ENCODE assay signal across 18 cellular contexts in genomic region chr5:43104102-43104501, GRCh38. TPM values are rescaled to one million over a fixed set of nuclear protein-coding genes. Genes with fewer than 3 reads are reported as not detected.
DNase-seq lines count a peak whose midpoint lies in the region; ATAC-seq and TF ChIP-seq lines count a peak whose summit lies in the region.
"Had no signal": no experiment of that assay in that cellular context is flagged by ENCODE, and none has a peak within 500 bp of the region (broad histone marks: within the 10 kb centered on the region; RNA-seq: fewer than 3 reads in every experiment).

No MANE protein-coding gene starts in this region.

- H3K9me3 Mint-ChIP-seq in activated CD4-positive, alpha-beta T cell treated with anti-CD3 and anti-CD28 coated beads, Interleukin-2, amount 10 ng/mL, durations not matched to agents 7 days and 5 days, result no peaks in the 10 kb centered on the region
- H3K9me3 Mint-ChIP-seq in activated CD8-positive, alpha-beta T cell treated with anti-CD3 and anti-CD28 coated beads for 36 hours, result no peaks in the 10 kb centered on the region
- H3K9me3 Mint-ChIP-seq in neural crest cell, result no peaks in the 10 kb centered on the region
- H3K9me3 Mint-ChIP-seq: stimulated activated naive B cell treated with anti-CD40 and anti-IgM and Interleukin-4, amounts not matched to agents 10 μg/mL and 1 μg/mL and 100 μg/mL, for 72 hours had no signal

- peak overlapping the region; percentile 73; the same call in 1 of the 2 replicates for H3K4ac ChIP-seq in IMR-90 (ENCODE audit: low read depth, low read length)

- 100% methylated on average over 1 of the region's 4 CpGs; no CpG with 5 or more reads in 1 of the 2 experiments for WGBS in IMR-90 (ENCODE audit: extremely low coverage in 2 of 2, insufficient read length in 1 of 2), 2 experiments

- BruUV-seq in IMR-90 (replicated peaks; lab: Mats Ljungman, UMichigan), result no TSS peak

- no peaks in the 10 kb centered on the region for H3K9me3 ChIP-seq in IMR-90 (ENCODE audit: control insufficient read depth, insufficient read depth, low read length)
- H3K9me3 ChIP-seq: colonic mucosa, gastrocnemius medialis, left ventricle myocardium inferior, upper lobe of right lung had no signal

- no peak overlapping the region for H3K9ac ChIP-seq in IMR-90 (ENCODE audit: low read depth, low read length)

- peak overlapping the region; percentile 62 for H3K27ac Mint-ChIP-seq in activated CD4-positive, alpha-beta T cell treated with anti-CD3 and anti-CD28 coated beads, Interleukin-2, amount 10 ng/mL, durations not matched to agents 7 days and 5 days
- peak overlapping the region; percentile 1 for H3K27ac Mint-ChIP-seq in activated CD8-positive, alpha-beta T cell treated with anti-CD3 and anti-CD28 coated beads for 36 hours
- H3K27ac Mint-ChIP-seq in neural crest cell (ENCODE audit: unreplicated experiment), result peak overlapping the region; percentile 91
- H3K27ac Mint-ChIP-seq: stimulated activated naive B cell treated with anti-CD40 and anti-IgM and Interleukin-4, amounts not matched to agents 10 μg/mL and 1 μg/mL and 100 μg/mL, for 72 hours had no signal

- H2BK20ac ChIP-seq in IMR-90 (ENCODE audit: low read depth, low read length), result no peak overlapping the region

- H3K9me1 ChIP-seq in IMR-90 (ENCODE audit: insufficient read depth, low read length), result peaks cover 5% of the 10 kb centered on the region; the same call in 1 of the 2 replicates

- TF ChIP-seq POLR2A in IMR-90 (IDR thresholded peaks at IDR 0.05; ENCODE audit: low read depth, low read length), result no peak
- TF ChIP-seq POLR2A in erythroblast (IDR thresholded peaks at IDR 0.05; ENCODE audit: low read length), result no peak

- no peak for DNase-seq in activated CD4-positive, alpha-beta T cell treated with anti-CD3 and anti-CD28 coated beads, Interleukin-2, amount 10 ng/mL, durations not matched to agents 7 days and 5 days
- no peak for DNase-seq in activated CD4-positive, alpha-beta T cell treated with anti-CD3 and anti-CD28 coated beads for 48 hours
- DNase-seq in IMR-90 (no peak), neural crest cell (ENCODE audit: low read depth, low spot score) (no peak), DMS79 (lab: John Stamatoyannopoulos, UW) (no peak), erythroblast (lab: John Stamatoyannopoulos, UW) (no peak)
- DNase-seq in activated CD8-positive, alpha-beta T cell treated with anti-CD3 and anti-CD28 coated beads for 36 hours, result no peak
- DNase-seq: activated gamma-delta T cell; colonic mucosa; gastrocnemius medialis; left ventricle myocardium inferior; NCI-H146; NCI-H345; posterior cingulate gyrus; Right ventricle myocardium superior; stimulated activated naive B cell treated with anti-CD40 and anti-IgM and Interleukin-4, amounts not matched to agents 10 μg/mL and 1 μg/mL and 100 μg/mL, for 72 hours; upper lobe of right lung had no signal

- H3K27me3 Mint-ChIP-seq in activated CD4-positive, alpha-beta T cell treated with anti-CD3 and anti-CD28 coated beads, Interleukin-2, amount 10 ng/mL, durations not matched to agents 7 days and 5 days, result no peaks in the 10 kb centered on the region
- no peaks in the 10 kb centered on the region for H3K27me3 Mint-ChIP-seq in activated CD8-positive, alpha-beta T cell treated with anti-CD3 and anti-CD28 coated beads for 36 hours
- no peaks in the 10 kb centered on the region for H3K27me3 Mint-ChIP-seq in neural crest cell (ENCODE audit: low read depth)
- H3K27me3 Mint-ChIP-seq: stimulated activated naive B cell treated with anti-CD40 and anti-IgM and Interleukin-4, amounts not matched to agents 10 μg/mL and 1 μg/mL and 100 μg/mL, for 72 hours had no signal

- H2AFZ ChIP-seq in IMR-90 (replicated peaks; ENCODE audit: low read length, poor library complexity), result no peak overlapping the region

- H4K91ac ChIP-seq in IMR-90 (ENCODE audit: insufficient read depth, low read depth, low read length), result no peak overlapping the region; the same call in 1 of the 2 replicates

- H4K20me1 ChIP-seq in IMR-90 (ENCODE audit: insufficient read depth, low read length), result no peaks in the 10 kb centered on the region; the same call in 1 of the 2 replicates

- peaks cover 3% of the 10 kb centered on the region for H3K36me3 Mint-ChIP-seq in activated CD4-positive, alpha-beta T cell treated with anti-CD3 and anti-CD28 coated beads, Interleukin-2, amount 10 ng/mL, durations not matched to agents 7 days and 5 days (ENCODE audit: low read depth)
- H3K36me3 Mint-ChIP-seq in activated CD8-positive, alpha-beta T cell treated with anti-CD3 and anti-CD28 coated beads for 36 hours (ENCODE audit: low read depth), result no peaks in the 10 kb centered on the region
- no peaks in the 10 kb centered on the region for H3K36me3 Mint-ChIP-seq in neural crest cell (ENCODE audit: low read depth)

- intact Hi-C loops in IMR-90 (cut with micrococcal nuclease), result loop anchor here (2.0 kb wide), 2 partner anchors 37 to 63 kb away; partner anchors contain the start of gene ANXA2R
- intact Hi-C loops in activated CD8-positive, alpha-beta T cell treated with anti-CD3 and anti-CD28 coated beads for 36 hours (cut with micrococcal nuclease), result loop anchor here (10.0 kb wide), 1 partner anchor 281 kb away; no protein-coding TSS in a partner anchor

- H3K18ac ChIP-seq in IMR-90 (ENCODE audit: low read depth, low read length), result no peak overlapping the region

- no peak overlapping the region; a peak in 1 of 4 replicates for H4K8ac ChIP-seq in IMR-90 (ENCODE audit: low read depth in 2 of 2, low read length in 2 of 2)

- H2BK15ac ChIP-seq in IMR-90 (ENCODE audit: low read depth, low read length), result no peak overlapping the region

- H3K4me3 Mint-ChIP-seq in activated CD4-positive, alpha-beta T cell treated with anti-CD3 and anti-CD28 coated beads, Interleukin-2, amount 10 ng/mL, durations not matched to agents 7 days and 5 days, result peak overlapping the region; percentile 23
- peak overlapping the region; percentile 71 for H3K4me3 Mint-ChIP-seq in activated CD8-positive, alpha-beta T cell treated with anti-CD3 and anti-CD28 coated beads for 36 hours
- H3K4me3 Mint-ChIP-seq in neural crest cell, result no peak overlapping the region
- H3K4me3 Mint-ChIP-seq: stimulated activated naive B cell treated with anti-CD40 and anti-IgM and Interleukin-4, amounts not matched to agents 10 μg/mL and 1 μg/mL and 100 μg/mL, for 72 hours had no signal

- H4K5ac ChIP-seq in IMR-90 (ENCODE audit: low read depth, low read length), result 0 out of 2 replicates have a peak overlapping the region, but pooled peaks have one; percentile 11

- H3K27me3 ChIP-seq in IMR-90 (ENCODE audit: control insufficient read depth, insufficient read depth, low read length), result no peaks in the 10 kb centered on the region
- H3K27me3 ChIP-seq: colonic mucosa, gastrocnemius medialis, upper lobe of right lung had no signal

- H3K36me3 ChIP-seq in IMR-90 (ENCODE audit: control insufficient read depth, insufficient read depth, low read length), result no peaks in the 10 kb centered on the region
- H3K36me3 ChIP-seq: colonic mucosa, gastrocnemius medialis, upper lobe of right lung had no signal

- no peak overlapping the region for H3K4me3 ChIP-seq in IMR-90 (ENCODE audit: insufficient read depth, low read depth, low read length)
- H3K4me3 ChIP-seq: colonic mucosa, gastrocnemius medialis, left ventricle myocardium inferior, upper lobe of right lung had no signal

- peak overlapping the region; percentile 7 for H2BK120ac ChIP-seq in IMR-90 (ENCODE audit: low read depth, low read length)

- no peak overlapping the region for H3K4me2 ChIP-seq in IMR-90 (ENCODE audit: low read depth, low read length)

- H2BK5ac ChIP-seq in IMR-90 (ENCODE audit: low read depth, low read length, poor library complexity, severe bottlenecking), result no peak overlapping the region

- 0 out of 4 replicates have a peak, but pooled peaks cover 0 to 5% of the 10 kb centered on the region in 2 experiments for H3K79me1 ChIP-seq in IMR-90 (ENCODE audit: low read depth in 1 of 2, low read length in 2 of 2)

- no peak for TF ChIP-seq RAD21 in IMR-90 (IDR thresholded peaks at IDR 0.05; ENCODE audit: low read length)

- in situ Hi-C loops in IMR-90 (cut with MboI; ENCODE audit: low sequenced_read_pairs), result loop anchor here (10.0 to 25.0 kb wide), 2 partner anchors 208 to 281 kb away; partner anchors contain the start of gene HMGCS1

- no peak overlapping the region for H3K56ac ChIP-seq in IMR-90 (ENCODE audit: extremely low read depth, insufficient read depth, low read length)

- H3K14ac ChIP-seq in IMR-90 (replicated peaks; ENCODE audit: low read depth, low read length), result 0 out of 2 replicates have a peak overlapping the region, but pooled peaks have one; percentile 63

- H3K23ac ChIP-seq in IMR-90 (ENCODE audit: low read depth, low read length), result no peak overlapping the region

- POLR2A ChIA-PET in activated CD4-positive, alpha-beta T cell treated with anti-CD3 and anti-CD28 coated beads, Interleukin-2, amount 10 ng/mL, durations not matched to agents 7 days and 5 days (lab: Charles Lee), result no interaction called here
- POLR2A ChIA-PET in IMR-90 (lab: Charles Lee; ENCODE audit: unreplicated experiment), result no interaction called here
- POLR2A ChIA-PET in activated CD8-positive, alpha-beta T cell treated with anti-CD3 and anti-CD28 coated beads for 36 hours (lab: Charles Lee), result interaction anchor here (0.5 to 0.7 kb wide), 2 partner anchors 15 to 37 kb away, joined by 3 read pairs; no protein-coding TSS in a partner anchor

- CTCF ChIA-PET in activated CD4-positive, alpha-beta T cell treated with anti-CD3 and anti-CD28 coated beads, Interleukin-2, amount 10 ng/mL, durations not matched to agents 7 days and 5 days (lab: Charles Lee), result interaction anchor here (1.2 to 14.9 kb wide), 7 partner anchors 8 to 380 kb away, joined by 3 to 166 read pairs (median 5); partner anchors contain the start of genes TMEM267 and ZNF131
- CTCF ChIA-PET in IMR-90 (lab: Yijun Ruan, JAX), result interaction anchor here (1.4 kb wide), 1 partner anchor 89 kb away, joined by 4 read pairs; no protein-coding TSS in a partner anchor
- CTCF ChIA-PET in activated CD8-positive, alpha-beta T cell treated with anti-CD3 and anti-CD28 coated beads for 36 hours (lab: Charles Lee), result interaction anchor here (1.1 to 9.3 kb wide), 10 partner anchors 14 to 285 kb away, joined by 3 to 95 read pairs (median 4); partner anchors contain the start of gene ZNF131

- H3K4me1 ChIP-seq in IMR-90 (ENCODE audit: control insufficient read depth, insufficient read depth, low read length), result peaks cover 1% of the 10 kb centered on the region; the same call in 1 of the 2 replicates
- H3K4me1 ChIP-seq: colonic mucosa, upper lobe of right lung had no signal

- H3K27ac ChIP-seq in IMR-90 (ENCODE audit: insufficient read depth, low read length), result no peak overlapping the region
- H3K27ac ChIP-seq: colonic mucosa, gastrocnemius medialis, left ventricle myocardium inferior, upper lobe of right lung had no signal

- TF ChIP-seq CTCF in IMR-90 (conservative IDR thresholded peaks at IDR 0.05; ENCODE audit: low read depth, low read length) (no peak), neural crest cell (conservative IDR thresholded peaks at IDR 0.05) (no peak)
- TF ChIP-seq CTCF in activated CD8-positive, alpha-beta T cell treated with anti-CD3 and anti-CD28 coated beads for 36 hours (IDR thresholded peaks at IDR 0.05), result no peak

- dilution Hi-C loops in IMR-90 (cut with HindIII; ENCODE audit: low sequenced_read_pairs, unreplicated experiment), result no loop called here

- H2AK5ac ChIP-seq in IMR-90 (ENCODE audit: low read depth, low read length), result peak overlapping the region; percentile 31; the same call in 1 of the 2 replicates

- ATAC-seq in IMR-90 (ENCODE audit: low read depth) (no peak), GM19023 (IDR thresholded peaks at IDR 0.05; ENCODE audit: unreplicated experiment) (no peak)
- no peak for ATAC-seq in activated CD8-positive, alpha-beta T cell treated with anti-CD3 and anti-CD28 coated beads for 36 hours
- ATAC-seq: gastrocnemius medialis; stimulated activated naive B cell treated with anti-CD40 and anti-IgM and Interleukin-4, amounts not matched to agents 10 μg/mL and 1 μg/mL and 100 μg/mL, for 72 hours; upper lobe of right lung had no signal

- peak overlapping the region; percentile 60 for H2AK9ac ChIP-seq in IMR-90 (replicated peaks; ENCODE audit: low read depth, low read length, poor library complexity)

- H3K4me1 Mint-ChIP-seq in activated CD4-positive, alpha-beta T cell treated with anti-CD3 and anti-CD28 coated beads, Interleukin-2, amount 10 ng/mL, durations not matched to agents 7 days and 5 days, result peaks cover 32% of the 10 kb centered on the region
- H3K4me1 Mint-ChIP-seq in activated CD8-positive, alpha-beta T cell treated with anti-CD3 and anti-CD28 coated beads for 36 hours (ENCODE audit: low read depth), result peaks cover 25% of the 10 kb centered on the region
- H3K4me1 Mint-ChIP-seq in neural crest cell, result peaks cover 10% of the 10 kb centered on the region

RNA-seq across cellular contexts. Expression of gene ZNF131, which starts 16.6 kb away (rescaled TPM):
- 10 to 100 TPM; 48.4 to 50.8 TPM for total RNA-seq in activated CD4-positive, alpha-beta T cell treated with anti-CD3 and anti-CD28 coated beads, Interleukin-2, amount 10 ng/mL, durations not matched to agents 7 days and 5 days
- total RNA-seq in IMR-90 (2012; rRNA removed) (36.2 and 47.8 TPM in 2 replicates), neural crest cell (52.9 and 53.3 TPM in 2 replicates)
- 19.3 and 23.5 TPM in 2 replicates for polyA plus RNA-seq in IMR-90 (2012; rRNA removed)
- polyA plus RNA-seq in IMR-90 (2012; cell fraction: cytosol; rRNA removed), result 7.0 and 7.7 TPM in 2 replicates
- polyA plus RNA-seq in IMR-90 (2012; cell fraction: nucleus; rRNA removed; ENCODE audit: low replicate concordance), result 9.7 and 45.5 TPM in 2 replicates
- 10 to 100 TPM; 34.8 to 36.6 TPM for total RNA-seq in activated CD8-positive, alpha-beta T cell treated with anti-CD3 and anti-CD28 coated beads for 36 hours

Comparison
In these comparisons a context has a peak if more than half of its experiments do, and no peak if none do; other contexts are left out.
1. H3K27ac Mint-ChIP-seq: peak in every context shown above with its lines; median percentile 91 in neural crest cell; 62 in activated CD4-positive, alpha-beta T cell treated with anti-CD3 and anti-CD28 coated beads, Interleukin-2, amount 10 ng/mL, durations not matched to agents 7 days and 5 days; 1 in activated CD8-positive, alpha-beta T cell treated with anti-CD3 and anti-CD28 coated beads for 36 hours.